In the genomic region with DNA sequence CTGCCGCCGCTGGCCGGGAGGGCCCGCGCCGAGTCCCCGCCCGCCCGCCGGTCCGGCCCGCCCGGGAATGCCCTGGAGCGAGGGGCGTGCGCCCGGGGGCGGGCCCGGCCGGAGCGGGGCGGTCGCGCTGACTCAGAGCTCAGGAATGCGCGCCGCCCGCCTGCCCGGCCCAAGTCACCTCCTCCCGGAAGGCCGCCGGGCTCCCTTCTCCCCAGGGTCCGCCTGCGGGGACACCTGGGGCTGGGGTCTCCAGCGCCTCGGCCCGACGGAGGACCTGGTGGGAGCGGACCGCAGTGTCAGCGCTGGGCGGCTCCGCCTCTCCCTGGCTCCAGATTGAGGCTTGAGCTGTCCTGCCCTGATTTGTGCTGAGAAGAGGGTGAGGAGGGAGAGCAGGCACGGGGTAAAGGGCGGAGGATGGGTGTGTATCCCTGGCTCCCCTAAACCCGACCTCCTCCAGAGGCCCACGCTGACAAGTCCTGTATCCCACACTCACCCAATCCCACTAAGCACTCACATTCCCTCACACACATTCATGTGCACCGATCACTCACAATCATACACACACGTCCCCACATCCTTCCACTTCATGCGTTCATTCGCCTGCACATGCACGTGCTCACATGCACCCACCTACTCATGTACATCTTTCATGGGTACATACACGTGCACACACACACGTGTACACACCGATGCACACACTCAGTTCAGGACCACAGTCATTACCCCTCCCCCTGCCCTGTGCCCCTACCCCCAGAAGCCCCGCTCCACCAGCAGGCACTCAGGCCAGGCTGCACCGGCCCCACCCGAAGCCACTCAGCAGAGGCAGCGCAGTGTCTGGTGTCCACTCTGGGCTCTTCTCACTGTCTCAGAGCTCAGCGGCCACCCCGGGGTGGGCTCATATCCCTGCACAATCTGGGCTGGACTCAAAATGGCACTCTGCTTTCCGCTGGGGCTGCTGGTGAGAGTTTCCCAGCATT, we compare ENCODE assay signal across 8 cellular contexts. TPM values are rescaled to one million over a fixed set of nuclear protein-coding genes. Genes with fewer than 3 reads are reported as not detected.
A peak's percentile ranks its signal among the peaks of the same experiment; 100 is the strongest.
DNase-seq lines count a peak whose midpoint lies in the region; ATAC-seq and TF ChIP-seq lines count a peak whose summit lies in the region.

A gene with protein sequence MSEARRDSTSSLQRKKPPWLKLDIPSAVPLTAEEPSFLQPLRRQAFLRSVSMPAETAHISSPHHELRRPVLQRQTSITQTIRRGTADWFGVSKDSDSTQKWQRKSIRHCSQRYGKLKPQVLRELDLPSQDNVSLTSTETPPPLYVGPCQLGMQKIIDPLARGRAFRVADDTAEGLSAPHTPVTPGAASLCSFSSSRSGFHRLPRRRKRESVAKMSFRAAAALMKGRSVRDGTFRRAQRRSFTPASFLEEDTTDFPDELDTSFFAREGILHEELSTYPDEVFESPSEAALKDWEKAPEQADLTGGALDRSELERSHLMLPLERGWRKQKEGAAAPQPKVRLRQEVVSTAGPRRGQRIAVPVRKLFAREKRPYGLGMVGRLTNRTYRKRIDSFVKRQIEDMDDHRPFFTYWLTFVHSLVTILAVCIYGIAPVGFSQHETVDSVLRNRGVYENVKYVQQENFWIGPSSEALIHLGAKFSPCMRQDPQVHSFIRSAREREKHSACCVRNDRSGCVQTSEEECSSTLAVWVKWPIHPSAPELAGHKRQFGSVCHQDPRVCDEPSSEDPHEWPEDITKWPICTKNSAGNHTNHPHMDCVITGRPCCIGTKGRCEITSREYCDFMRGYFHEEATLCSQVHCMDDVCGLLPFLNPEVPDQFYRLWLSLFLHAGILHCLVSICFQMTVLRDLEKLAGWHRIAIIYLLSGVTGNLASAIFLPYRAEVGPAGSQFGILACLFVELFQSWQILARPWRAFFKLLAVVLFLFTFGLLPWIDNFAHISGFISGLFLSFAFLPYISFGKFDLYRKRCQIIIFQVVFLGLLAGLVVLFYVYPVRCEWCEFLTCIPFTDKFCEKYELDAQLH (minus strand): TSS at position 71 of the 977 bp plus-strand sequence. CDS start 7,616 bp downstream, outside the sequence.

- H3K36me3 ChIP-seq in A673 (ENCODE audit: insufficient read depth, low read length, poor library complexity, severe bottlenecking) (no peaks in the 10 kb centered on the region), HAP-1 (replicated peaks) (no peaks in the 10 kb centered on the region), gastroesophageal sphincter (no peaks in the 10 kb centered on the region), neuron (ENCODE audit: insufficient read depth, low read length) (peaks cover 2% of the 10 kb centered on the region)

- peak; percentile 67 for ATAC-seq in activated CD8-positive, alpha-beta T cell treated with anti-CD3 and anti-CD28 coated beads for 36 hours
- peak; percentile 66 for ATAC-seq in gastroesophageal sphincter
- no peak for ATAC-seq in GM19463 (IDR thresholded peaks at IDR 0.05; ENCODE audit: unreplicated experiment)

- H3K4me3 Mint-ChIP-seq in activated CD8-positive, alpha-beta T cell treated with anti-CD3 and anti-CD28 coated beads for 36 hours, result peak within 1 kb of the TSS; percentile 42

- intact Hi-C loops in A673 (cut with micrococcal nuclease; ENCODE audit: unreplicated experiment), result no loop called here
- intact Hi-C loops in activated CD8-positive, alpha-beta T cell treated with anti-CD3 and anti-CD28 coated beads for 36 hours (cut with micrococcal nuclease), result no loop called here

- H3K9me3 Mint-ChIP-seq in activated CD8-positive, alpha-beta T cell treated with anti-CD3 and anti-CD28 coated beads for 36 hours, result no peaks in the 10 kb centered on the region

- H3K4me1 ChIP-seq in A673 (ENCODE audit: insufficient read depth, low read length, poor library complexity, severe bottlenecking) (peaks cover 33% of the 10 kb centered on the region), HAP-1 (peaks cover 22% of the 10 kb centered on the region), gastroesophageal sphincter (peaks cover 0 to 95% (median 60%) of the 10 kb centered on the region in 3 donors), neuron (ENCODE audit: insufficient read depth, low read length) (peaks cover 69% of the 10 kb centered on the region)

- H3K9me3 ChIP-seq in A673 (ENCODE audit: low read depth, low read length, poor library complexity, severe bottlenecking), result no peaks in the 10 kb centered on the region
- no peaks in the 10 kb centered on the region for H3K9me3 ChIP-seq in HAP-1
- no peaks in the 10 kb centered on the region for H3K9me3 ChIP-seq in gastroesophageal sphincter
- no peaks in the 10 kb centered on the region for H3K9me3 ChIP-seq in neuron (ENCODE audit: low read length)

- peak within 1 kb of the TSS; percentile 24 for H2AFZ ChIP-seq in neuron (ENCODE audit: low read depth, low read length)

- TF ChIP-seq POLR2A in gastroesophageal sphincter (IDR thresholded peaks at IDR 0.05), result peak in 1 of 2 donors; percentile 46

- TF ChIP-seq CTCF in A673 (conservative IDR thresholded peaks at IDR 0.05; ENCODE audit: low read depth, low read length), result no peak
- no peak for TF ChIP-seq CTCF in activated CD8-positive, alpha-beta T cell treated with anti-CD3 and anti-CD28 coated beads for 36 hours (IDR thresholded peaks at IDR 0.05)
- TF ChIP-seq CTCF in gastroesophageal sphincter (IDR thresholded peaks at IDR 0.05), result no peak

- no peak within 1 kb of the TSS for H3K27ac Mint-ChIP-seq in activated CD8-positive, alpha-beta T cell treated with anti-CD3 and anti-CD28 coated beads for 36 hours

- CTCF ChIA-PET in A673 (lab: Charles Lee), result interaction anchor here (1.2 kb wide), 1 partner anchor 19 kb away, joined by 3 read pairs; the partner anchor contains the start of genes POLR3K and SNRNP25
- CTCF ChIA-PET in activated CD8-positive, alpha-beta T cell treated with anti-CD3 and anti-CD28 coated beads for 36 hours (lab: Charles Lee), result interaction anchor here (1.1 to 20.7 kb wide), 2 partner anchors 11 to 22 kb away, joined by 3 to 458 read pairs; no protein-coding TSS in a partner anchor

- no peaks in the 10 kb centered on the region for H3K36me3 Mint-ChIP-seq in activated CD8-positive, alpha-beta T cell treated with anti-CD3 and anti-CD28 coated beads for 36 hours (ENCODE audit: low read depth)

- peak within 1 kb of the TSS; percentile 55 for H3K4me3 ChIP-seq in A673 (ENCODE audit: low read depth, low read length, poor library complexity, severe bottlenecking)
- H3K4me3 ChIP-seq in HAP-1, result peak within 1 kb of the TSS; percentile 64
- H3K4me3 ChIP-seq in gastroesophageal sphincter, result peak within 1 kb of the TSS; percentile 45 to 88
- peak within 1 kb of the TSS; percentile 85 for H3K4me3 ChIP-seq in neuron (ENCODE audit: low read length)

- peaks cover 18% of the 10 kb centered on the region for H3K4me1 Mint-ChIP-seq in activated CD8-positive, alpha-beta T cell treated with anti-CD3 and anti-CD28 coated beads for 36 hours (ENCODE audit: low read depth)

- H3K27me3 Mint-ChIP-seq in activated CD8-positive, alpha-beta T cell treated with anti-CD3 and anti-CD28 coated beads for 36 hours, result peaks cover 27% of the 10 kb centered on the region

- in situ Hi-C loops in HAP-1 (cut with MboI; ENCODE audit: low sequenced_read_pairs), result no loop called here

- H3K27me3 ChIP-seq in A673 (replicated peaks; ENCODE audit: insufficient read depth, low read depth, low read length, poor library complexity) (no peaks in the 10 kb centered on the region), HAP-1 (ENCODE audit: low read depth) (no peaks in the 10 kb centered on the region), gastroesophageal sphincter (no peaks in the 10 kb centered on the region), neuron (ENCODE audit: insufficient read depth, low read length) (no peaks in the 10 kb centered on the region)

- 40 to 53% methylated on average over 12 of the region's 62 CpGs for WGBS in gastroesophageal sphincter (ENCODE audit: low coverage in 1 of 2), 2 donors

- POLR2A ChIA-PET in A673 (lab: Charles Lee; ENCODE audit: low non-redundant PET), result no interaction called here
- POLR2A ChIA-PET in activated CD8-positive, alpha-beta T cell treated with anti-CD3 and anti-CD28 coated beads for 36 hours (lab: Charles Lee), result interaction anchor here (0.7 to 1.2 kb wide), 3 partner anchors 10 to 24 kb away, joined by 3 read pairs; no protein-coding TSS in a partner anchor

- no peak for TF ChIP-seq EP300 in gastroesophageal sphincter (IDR thresholded peaks at IDR 0.05)

- BruUV-seq in A673 (replicated peaks; lab: Mats Ljungman, UMichigan), result no TSS peak

- DNase-seq in A673 (ENCODE audit: low spot score) (peak; percentile 50), HAP-1 (ENCODE audit: low spot score in 2 of 2) (peak; percentile 53 to 71), KG1 (lab: John Stamatoyannopoulos, UW) (no peak)
- peak; percentile 39 for DNase-seq in activated CD8-positive, alpha-beta T cell treated with anti-CD3 and anti-CD28 coated beads for 36 hours
- no peak for DNase-seq in activated CD8-positive, alpha-beta memory T cell treated with anti-CD3 and anti-CD28 coated beads for 24 hours

- H3K27ac ChIP-seq in A673 (ENCODE audit: low read depth, low read length, poor library complexity, severe bottlenecking) (no peak within 1 kb of the TSS), gastroesophageal sphincter (peak within 1 kb of the TSS; percentile 36 to 94 (median 93))

RNA-seq across cellular contexts. Expression of the gene that starts here (rescaled TPM):
- total RNA-seq in A673 (2021) (5.8 TPM in 2 replicates), gastroesophageal sphincter (10 to 100 TPM; 21.0 to 52.3 (median 33.0) TPM)
- under 1 TPM in 1 of 2 experiments, not detected in 1; 0.61 TPM for total RNA-seq in activated CD8-positive, alpha-beta T cell treated with anti-CD3 and anti-CD28 coated beads for 36 hours

Comparison
In these comparisons a context has a peak if more than half of its experiments do, and no peak if none do; other contexts are left out.
1. Peak in DNase-seq and ATAC-seq in activated CD8-positive, alpha-beta T cell treated with anti-CD3 and anti-CD28 coated beads for 36 hours; RNA of the gene not detected or under 1 TPM.
2. DNase-seq: peak in A673 (single experiment) and HAP-1 (2 of 2); none in KG1 (single experiment) and activated CD8-positive, alpha-beta memory T cell treated with anti-CD3 and anti-CD28 coated beads for 24 hours (single experiment).
3. Peak in every context shown above with its lines, with median percentiles within 50 percentile points of each other: H3K4me3 ChIP-seq.